Comparison of ENCODE assay signal across 19 cellular contexts in the genomic region with DNA sequence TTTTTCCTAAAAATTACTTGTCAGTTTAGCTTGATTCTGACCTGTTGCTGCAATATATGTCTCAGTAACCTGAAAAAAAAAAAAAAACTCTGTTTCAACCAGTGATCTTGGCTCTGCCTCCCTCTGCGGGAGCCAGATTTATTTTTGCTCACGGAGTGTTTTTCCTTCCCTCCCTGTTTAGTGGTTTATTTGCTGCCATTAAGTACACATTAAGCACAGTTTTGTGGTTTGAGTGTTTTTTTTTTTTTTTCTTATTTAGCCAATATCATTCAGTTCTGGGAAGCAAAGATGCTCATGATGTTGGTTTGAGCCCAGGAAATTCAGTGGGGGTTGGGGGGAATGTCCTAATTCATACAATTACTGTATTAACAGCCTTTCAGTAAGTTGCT.
DNase-seq lines count a peak whose midpoint lies in the region; ATAC-seq, FAIRE-seq and TF ChIP-seq lines count a peak whose summit lies in the region.
"Had no signal": no experiment of that assay in that cellular context is flagged by ENCODE, and none has a peak within 500 bp of the region (broad histone marks: within the 10 kb centered on the region; RNA-seq: fewer than 3 reads in every experiment).

No MANE protein-coding gene starts in this region.

- peaks cover 0 to 4% of the 10 kb centered on the region in 2 donors for H3K27me3 Mint-ChIP-seq in stimulated activated naive B cell treated with anti-CD40 and anti-IgM and Interleukin-4, amounts not matched to agents 10 μg/mL and 1 μg/mL and 100 μg/mL, for 72 hours
- H3K27me3 Mint-ChIP-seq: brain had no signal

- DNase-seq in DMS79 (lab: John Stamatoyannopoulos, UW) (peak; percentile 60), amniotic epithelial cell (ENCODE audit: low read depth) (peak; percentile 53), fibroblast of the aortic adventitia (ENCODE audit: low read depth) (peak; percentile 29), renal cortical epithelial cell (ENCODE audit: low read depth) (peak; percentile 95), SJCRH30 (no peak), small intestine (no peak)
- DNase-seq in stimulated activated naive B cell treated with anti-CD40 and anti-IgM and Interleukin-4, amounts not matched to agents 10 μg/mL and 1 μg/mL and 100 μg/mL, for 72 hours, result no peak
- no peak for DNase-seq in central memory CD4-positive, alpha-beta T cell
- DNase-seq: activated CD8-positive, alpha-beta memory T cell treated with anti-CD3 and anti-CD28 coated beads, Interleukin-2, amount 10 ng/mL, durations not matched to agents 7 days and 5 days; activated effector memory CD4-positive, alpha-beta T cell treated with anti-CD3 and anti-CD28 coated beads, Interleukin-2, amount 50 U/mL, for 16 hours; effector CD4-positive, alpha-beta T cell; islet precursor cell; NCI-H2081; Peyer's patch; WERI-Rb-1 had no signal

- WGBS in small intestine, 3 donors, result 41 to 56% (median 55%) methylated on average over 2 of the region's 2 CpGs

- H3K4me3 ChIP-seq in fibroblast of the aortic adventitia (ENCODE audit: low read depth, low read length), result no peak overlapping the region
- H3K4me3 ChIP-seq in SJCRH30, result no peak overlapping the region
- H3K4me3 ChIP-seq in small intestine (ENCODE audit: low read depth in 1 of 2, low read length in 2 of 2), result no peak overlapping the region
- H3K4me3 ChIP-seq: gastroesophageal sphincter, mucosa of descending colon, Peyer's patch had no signal

- ATAC-seq in stimulated activated naive B cell treated with anti-CD40 and anti-IgM and Interleukin-4, amounts not matched to agents 10 μg/mL and 1 μg/mL and 100 μg/mL, for 72 hours (replicated peaks), result no peak
- ATAC-seq: activated CD8-positive, alpha-beta memory T cell treated with anti-CD3 and anti-CD28 coated beads, Interleukin-2, amount 10 ng/mL, durations not matched to agents 7 days and 5 days; mucosa of descending colon had no signal

- H3K27me3 ChIP-seq in SJCRH30 (no peaks in the 10 kb centered on the region; the same call in 1 of the 2 replicates), small intestine (ENCODE audit: control insufficient read depth in 2 of 2, insufficient read depth in 2 of 2, low read length in 2 of 2) (no peaks in the 10 kb centered on the region)
- H3K27me3 ChIP-seq: gastroesophageal sphincter, Peyer's patch had no signal

- H3K27ac ChIP-seq in SJCRH30, result no peak overlapping the region
- no peak overlapping the region for H3K27ac ChIP-seq in small intestine (ENCODE audit: low read depth in 1 of 2, low read length in 1 of 2)
- H3K27ac ChIP-seq: gastroesophageal sphincter, parathyroid adenoma, Peyer's patch, WERI-Rb-1 had no signal

- FAIRE-seq in small intestine (lab: Jason Lieb, UNC), result no peak

- H3K4me1 ChIP-seq in SJCRH30 (no peaks in the 10 kb centered on the region), small intestine (ENCODE audit: control insufficient read depth in 2 of 2, insufficient read depth in 1 of 2, low read depth in 1 of 2, low read length in 1 of 2) (no peaks in the 10 kb centered on the region)
- H3K4me1 ChIP-seq: Peyer's patch had no signal

- H3K9me3 ChIP-seq in SJCRH30 (replicated peaks) (no peaks in the 10 kb centered on the region), small intestine (ENCODE audit: control insufficient read depth, low read depth) (no peaks in the 10 kb centered on the region)
- H3K9me3 ChIP-seq: gastroesophageal sphincter, mucosa of descending colon, Peyer's patch had no signal

- H3K9me3 Mint-ChIP-seq in stimulated activated naive B cell treated with anti-CD40 and anti-IgM and Interleukin-4, amounts not matched to agents 10 μg/mL and 1 μg/mL and 100 μg/mL, for 72 hours, result no peaks in the 10 kb centered on the region

- peaks cover 3 to 5% of the 10 kb centered on the region in 2 donors for H3K4me1 Mint-ChIP-seq in stimulated activated naive B cell treated with anti-CD40 and anti-IgM and Interleukin-4, amounts not matched to agents 10 μg/mL and 1 μg/mL and 100 μg/mL, for 72 hours
- H3K4me1 Mint-ChIP-seq: activated CD8-positive, alpha-beta memory T cell treated with anti-CD3 and anti-CD28 coated beads, Interleukin-2, amount 10 ng/mL, durations not matched to agents 7 days and 5 days had no signal

- no peak for TF ChIP-seq CTCF in fibroblast of the aortic adventitia (IDR thresholded peaks at IDR 0.05; ENCODE audit: insufficient read depth, low read length)

- H3K36me3 Mint-ChIP-seq in stimulated activated naive B cell treated with anti-CD40 and anti-IgM and Interleukin-4, amounts not matched to agents 10 μg/mL and 1 μg/mL and 100 μg/mL, for 72 hours, result no peaks in the 10 kb centered on the region
- H3K36me3 Mint-ChIP-seq: activated CD8-positive, alpha-beta memory T cell treated with anti-CD3 and anti-CD28 coated beads, Interleukin-2, amount 10 ng/mL, durations not matched to agents 7 days and 5 days; brain had no signal

- H3K4me3 Mint-ChIP-seq in stimulated activated naive B cell treated with anti-CD40 and anti-IgM and Interleukin-4, amounts not matched to agents 10 μg/mL and 1 μg/mL and 100 μg/mL, for 72 hours, result no peak overlapping the region
- H3K4me3 Mint-ChIP-seq: activated CD8-positive, alpha-beta memory T cell treated with anti-CD3 and anti-CD28 coated beads, Interleukin-2, amount 10 ng/mL, durations not matched to agents 7 days and 5 days had no signal

- no peaks in the 10 kb centered on the region for H3K36me3 ChIP-seq in SJCRH30
- H3K36me3 ChIP-seq in small intestine (ENCODE audit: control insufficient read depth in 2 of 2, insufficient read depth in 2 of 2, low read length in 2 of 2), result no peaks in the 10 kb centered on the region
- H3K36me3 ChIP-seq: gastroesophageal sphincter, Peyer's patch, WERI-Rb-1 had no signal

- H3K27ac Mint-ChIP-seq in stimulated activated naive B cell treated with anti-CD40 and anti-IgM and Interleukin-4, amounts not matched to agents 10 μg/mL and 1 μg/mL and 100 μg/mL, for 72 hours, result no peak overlapping the region
- H3K27ac Mint-ChIP-seq: activated CD8-positive, alpha-beta memory T cell treated with anti-CD3 and anti-CD28 coated beads, Interleukin-2, amount 10 ng/mL, durations not matched to agents 7 days and 5 days had no signal

Comparison
In these comparisons a context has a peak if more than half of its experiments do, and no peak if none do; other contexts are left out.
1. DNase-seq: peak in DMS79 (single experiment), amniotic epithelial cell (single experiment), fibroblast of the aortic adventitia (single experiment) and renal cortical epithelial cell (single experiment); none in SJCRH30 (0 of 2), small intestine (single experiment), stimulated activated naive B cell treated with anti-CD40 and anti-IgM and Interleukin-4, amounts not matched to agents 10 μg/mL and 1 μg/mL and 100 μg/mL, for 72 hours (single experiment) and central memory CD4-positive, alpha-beta T cell (single experiment).